In the genomic region with DNA sequence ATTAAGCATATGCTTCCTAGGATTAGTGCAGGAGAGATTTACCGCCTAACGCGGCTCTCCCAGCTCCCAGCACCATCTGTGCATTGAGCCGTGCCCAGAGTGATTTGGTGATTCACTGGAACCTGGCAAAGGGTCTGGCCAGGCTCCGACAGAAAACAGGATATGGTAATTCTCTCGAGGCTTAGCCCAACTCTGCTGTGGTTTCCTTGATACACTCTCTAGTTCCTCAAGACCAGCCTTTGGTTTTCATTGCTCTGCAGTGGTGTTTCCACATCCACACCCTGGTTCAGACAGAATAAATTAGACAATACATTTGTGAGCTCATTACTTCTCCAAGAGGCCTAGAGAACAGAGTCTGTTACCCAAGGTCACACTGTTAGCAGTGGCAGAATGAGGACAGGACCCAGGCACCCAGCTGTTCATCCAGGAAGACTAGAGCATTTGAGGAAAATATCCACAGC, we compare ENCODE assay signal across 7 cellular contexts.
A peak's percentile ranks its signal among the peaks of the same experiment; 100 is the strongest.
DNase-seq lines count a peak whose midpoint lies in the region; ATAC-seq and TF ChIP-seq lines count a peak whose summit lies in the region.

No MANE protein-coding gene starts in this region.

- TF ChIP-seq CTCF in WERI-Rb-1 (IDR thresholded peaks at IDR 0.05; ENCODE audit: low read depth, low read length) = no peak

- no peaks in the 10 kb centered on the region for H3K9me3 ChIP-seq in WERI-Rb-1 (ENCODE audit: severe bottlenecking)

- peak; percentile 62 for ATAC-seq in GM21526 (IDR thresholded peaks at IDR 0.05; ENCODE audit: low FRiP score, unreplicated experiment)
- no peak for ATAC-seq in HG02840 (IDR thresholded peaks at IDR 0.05; ENCODE audit: low FRiP score, unreplicated experiment)

- DNase-seq in GM04503 (ENCODE audit: low read depth) = peak; percentile 59
- DNase-seq in Kasumi-1 (lab: John Stamatoyannopoulos, UW) = peak; percentile 97
- DNase-seq in WERI-Rb-1 = peak; percentile 97
- peak; percentile 37 for DNase-seq in fibroblast of the conjunctiva (ENCODE audit: low read depth)
- DNase-seq in stimulated activated CD8-positive, alpha-beta memory T cell treated with anti-CD3 and anti-CD28 coated beads, Interleukin-4, amount 100 ng/mL, for 48 hours = peak; percentile 34

- no peaks in the 10 kb centered on the region for H3K27me3 ChIP-seq in WERI-Rb-1 (ENCODE audit: insufficient read depth, low read depth, severe bottlenecking)

- peak overlapping the region; percentile 81 for H3K27ac ChIP-seq in WERI-Rb-1

- H3K36me3 ChIP-seq in WERI-Rb-1 = no peaks in the 10 kb centered on the region

- H3K4me3 ChIP-seq in WERI-Rb-1 (ENCODE audit: low read depth, low read length) = peak overlapping the region; percentile 0; the same call in 1 of the 2 replicates

Comparison
In these comparisons a context has a peak if more than half of its experiments do, and no peak if none do; other contexts are left out.
1. DNase-seq: peak in every context shown above with its lines; median percentile 97 in Kasumi-1; 97 in WERI-Rb-1; 59 in GM04503; 37 in fibroblast of the conjunctiva; 34 in stimulated activated CD8-positive, alpha-beta memory T cell treated with anti-CD3 and anti-CD28 coated beads, Interleukin-4, amount 100 ng/mL, for 48 hours.